2 cellular contexts compared by ENCODE assay signal in the genomic region with DNA sequence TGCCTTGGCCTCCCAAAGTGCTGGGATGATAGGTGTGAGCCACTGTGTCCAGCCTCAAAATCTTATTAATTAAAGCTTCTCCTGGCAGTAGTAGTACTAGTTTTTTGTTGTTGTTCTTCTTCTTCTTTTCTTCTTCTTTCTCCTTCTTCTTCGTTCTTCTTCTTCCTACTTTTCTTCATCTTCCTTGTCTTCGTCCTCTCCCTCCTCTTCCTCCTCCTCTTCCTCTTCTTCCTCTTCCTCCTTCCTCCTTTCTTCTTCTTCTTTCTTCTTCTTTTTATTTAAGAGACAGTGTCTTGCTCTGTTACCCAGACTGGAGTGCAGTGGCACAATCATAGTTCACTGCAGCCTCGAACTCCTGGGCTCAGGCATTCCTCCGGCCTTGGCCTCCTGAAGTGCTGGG.
TF ChIP-seq lines count a peak whose summit lies in the region.

No MANE protein-coding gene starts in this region.

TF ChIP-seq in HEK293, 187 proteins besides CTCF, POLR2A, EP300 and RAD21:
- TF ChIP-seq SCRT1 (tag by site-specific recombination; IDR thresholded peaks at IDR 0.05; ENCODE audit: borderline replicate concordance), result no peak
- no peak for TF ChIP-seq ZNF529 (tag by site-specific recombination; IDR thresholded peaks at IDR 0.05; ENCODE audit: insufficient replicate concordance)
- no peak for TF ChIP-seq ZNF510 (tag by site-specific recombination; IDR thresholded peaks at IDR 0.05; ENCODE audit: insufficient replicate concordance)
- TF ChIP-seq MYNN (tag by site-specific recombination; IDR thresholded peaks at IDR 0.05; ENCODE audit: borderline replicate concordance), result no peak
- no peak for TF ChIP-seq PRDM6 (tag by site-specific recombination; IDR thresholded peaks at IDR 0.05)
- no peak for TF ChIP-seq ZNF596 (tag by site-specific recombination; IDR thresholded peaks at IDR 0.05)
- TF ChIP-seq ZNF747 (tag by site-specific recombination; IDR thresholded peaks at IDR 0.05), result no peak
- 0 out of 2 replicates have a peak, but pooled peaks have one; percentile 17 for TF ChIP-seq ZNF366 (tag by site-specific recombination; conservative IDR thresholded peaks at IDR 0.05)
- TF ChIP-seq ZNF513 (tag by site-specific recombination; IDR thresholded peaks at IDR 0.05), result peak; percentile 96

TF ChIP-seq in K562, 482 proteins besides CTCF, POLR2A, EP300 and RAD21:
- TF ChIP-seq, protein P1, sequence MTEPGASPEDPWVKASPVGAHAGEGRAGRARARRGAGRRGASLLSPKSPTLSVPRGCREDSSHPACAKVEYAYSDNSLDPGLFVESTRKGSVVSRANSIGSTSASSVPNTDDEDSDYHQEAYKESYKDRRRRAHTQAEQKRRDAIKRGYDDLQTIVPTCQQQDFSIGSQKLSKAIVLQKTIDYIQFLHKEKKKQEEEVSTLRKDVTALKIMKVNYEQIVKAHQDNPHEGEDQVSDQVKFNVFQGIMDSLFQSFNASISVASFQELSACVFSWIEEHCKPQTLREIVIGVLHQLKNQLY (CRISPR knock-in tag; conservative IDR thresholded peaks at IDR 0.05), result no peak
- TF ChIP-seq ZC3H11A (IDR thresholded peaks at IDR 0.05; ENCODE audit: low read depth, low read length) (no peak), ZNF512 (tag; IDR thresholded peaks at IDR 0.05) (peak; percentile 59), CHCHD3 (CRISPR knock-in tag; IDR thresholded peaks at IDR 0.05) (no peak)
